In genomic region chr12:11581179-11581755, GRCh38 we compare ENCODE assay signal across 7 cellular contexts.
DNase-seq lines count a peak whose midpoint lies in the region; ATAC-seq, FAIRE-seq and TF ChIP-seq lines count a peak whose summit lies in the region.

No MANE protein-coding gene starts in this region.

- no peaks in the 10 kb centered on the region for H3K27me3 ChIP-seq in K562 (ENCODE audit: control insufficient read depth in 2 of 2, insufficient read depth in 2 of 2, low read length in 2 of 2)

- no peaks in the 10 kb centered on the region for H3K9me3 ChIP-seq in K562 (replicated peaks; ENCODE audit: control insufficient read depth, insufficient read depth, low read depth, low read length)

- DNase-seq in NCI-H187 (lab: John Stamatoyannopoulos, UW), result peak; percentile 13 to 61
- DNase-seq in T1000 (lab: John Stamatoyannopoulos, UW), result peak; percentile 24
- DNase-seq in K562 (ENCODE audit: extremely low read depth in 1 of 4, low spot score in 3 of 4), result peak; percentile 22 to 64 (median 36)
- DNase-seq in iPS-NIHi7 (ENCODE audit: extremely low spot score), result peak; percentile 65
- peak; percentile 42 to 73 (median 58) for DNase-seq in stimulated activated CD4-positive, alpha-beta T cell treated with anti-CD3 and anti-CD28 coated beads, Interleukin-1b, Interleukin-23, amount 100 ng/mL, for 24 hours (ENCODE audit: low read depth in 4 of 4, low spot score in 1 of 4)

- ATAC-seq in K562, result no peak
- no peak for ATAC-seq in GM21825 (IDR thresholded peaks at IDR 0.05; ENCODE audit: unreplicated experiment)

- in situ Hi-C loops in K562 (cut with MboI), result no loop called here

- H3K4me3 ChIP-seq in GM12875 (ENCODE audit: low read depth, low read length) (no peak overlapping the region), K562 (no peak overlapping the region)

- peak; percentile 79 to 82 for TF ChIP-seq RAD21 in K562 (CRISPR knock-in tag; conservative IDR thresholded peaks at IDR 0.05 in 1 of 2, IDR thresholded peaks at IDR 0.05 in 1 of 2)

- H3K4me2 ChIP-seq in K562 (ENCODE audit: insufficient read depth, low read length), result no peak overlapping the region

- 0% methylated on average over 1 of the region's 2 CpGs for WGBS in K562 (ENCODE audit: insufficient coverage, low coverage, missing lambda C conversion rate)

- intact Hi-C loops in K562 (cut with micrococcal nuclease), result loop anchor here (1.0 to 10.0 kb wide), 2 partner anchors 452 to 1124 kb away; no protein-coding TSS in a partner anchor

- no peaks in the 10 kb centered on the region for H3K9me1 ChIP-seq in K562 (ENCODE audit: control insufficient read depth, insufficient read depth, low read length)

- peak; percentile 81 for FAIRE-seq in K562 (lab: Jason Lieb, UNC)

- POLR2A ChIA-PET in K562 (lab: Yijun Ruan, JAX), result no interaction called here

- no peaks in the 10 kb centered on the region for H3K4me1 ChIP-seq in K562 (replicated peaks in 1 of 2; ENCODE audit: control insufficient read depth in 2 of 2, insufficient read depth in 2 of 2, low read length in 2 of 2)

- TF ChIP-seq POLR2A in K562 (conservative IDR thresholded peaks at IDR 0.05), result no peak

- TF ChIP-seq EP300 in K562 (IDR thresholded peaks at IDR 0.05; ENCODE audit: low read length), result no peak

- CTCF ChIA-PET in K562 (lab: Yijun Ruan, JAX; ENCODE audit: low intra/inter-chr PET ratio), result interaction anchor here (0.6 to 2.3 kb wide), 5 partner anchors 192 to 1123 kb away, joined by 3 to 36 read pairs (median 3); no protein-coding TSS in a partner anchor

- no peaks in the 10 kb centered on the region for H3K36me3 ChIP-seq in K562 (ENCODE audit: control insufficient read depth, insufficient read depth, low read length)

- no peak overlapping the region for H2AFZ ChIP-seq in K562 (ENCODE audit: low read depth, low read length)

- H3K27ac ChIP-seq in K562 (ENCODE audit: extremely low read depth, low read depth, low read length), result no peak overlapping the region

- TF ChIP-seq CTCF in GM12875 (IDR thresholded peaks at IDR 0.05; ENCODE audit: borderline replicate concordance, insufficient read depth, low read depth, low read length), result peak; percentile 22; the same call in 1 of the 2 replicates
- peak; percentile 28 to 64 (median 39); a peak in 3 of 6 replicates for TF ChIP-seq CTCF in K562 (IDR thresholded peaks at IDR 0.05 in 2 of 3, conservative IDR thresholded peaks at IDR 0.05 in 1 of 3; ENCODE audit: insufficient read depth in 2 of 3, low read depth in 1 of 3, low read length in 3 of 3)

- no peaks in the 10 kb centered on the region for H3K79me2 ChIP-seq in K562 (ENCODE audit: control insufficient read depth, insufficient read depth, low read length)

- BruUV-seq in K562 (replicated peaks; lab: Mats Ljungman, UMichigan), result no TSS peak

- H4K20me1 ChIP-seq in K562 (replicated peaks; ENCODE audit: control insufficient read depth, insufficient read depth, low read length), result no peaks in the 10 kb centered on the region

- H3K9ac ChIP-seq in K562 (ENCODE audit: insufficient read depth in 1 of 2, low read depth in 2 of 2, low read length in 2 of 2), result no peak overlapping the region

TF ChIP-seq in K562, 482 proteins besides CTCF, POLR2A, EP300 and RAD21:
- TF ChIP-seq KDM1A (IDR thresholded peaks at IDR 0.05), result no peak
- no peak for TF ChIP-seq ZNF133 (CRISPR knock-in tag; IDR thresholded peaks at IDR 0.05)
- TF ChIP-seq SMC3 (conservative IDR thresholded peaks at IDR 0.05; ENCODE audit: insufficient read depth, low read depth, low read length), result peak; percentile 49
- TF ChIP-seq, protein P1, sequence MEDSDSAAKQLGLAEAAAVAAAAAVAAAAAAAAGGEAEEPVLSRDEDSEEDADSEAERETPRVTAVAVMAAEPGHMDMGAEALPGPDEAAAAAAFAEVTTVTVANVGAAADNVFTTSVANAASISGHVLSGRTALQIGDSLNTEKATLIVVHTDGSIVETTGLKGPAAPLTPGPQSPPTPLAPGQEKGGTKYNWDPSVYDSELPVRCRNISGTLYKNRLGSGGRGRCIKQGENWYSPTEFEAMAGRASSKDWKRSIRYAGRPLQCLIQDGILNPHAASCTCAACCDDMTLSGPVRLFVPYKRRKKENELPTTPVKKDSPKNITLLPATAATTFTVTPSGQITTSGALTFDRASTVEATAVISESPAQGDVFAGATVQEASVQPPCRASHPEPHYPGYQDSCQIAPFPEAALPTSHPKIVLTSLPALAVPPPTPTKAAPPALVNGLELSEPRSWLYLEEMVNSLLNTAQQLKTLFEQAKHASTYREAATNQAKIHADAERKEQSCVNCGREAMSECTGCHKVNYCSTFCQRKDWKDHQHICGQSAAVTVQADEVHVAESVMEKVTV (CRISPR knock-in tag; IDR thresholded peaks at IDR 0.05), result peak; percentile 53
- TF ChIP-seq E4F1 (CRISPR knock-in tag; IDR thresholded peaks at IDR 0.05; ENCODE audit: borderline replicate concordance), result no peak
